In genomic region chr1:108485990-108486389, GRCh38 we compare ENCODE assay signal across 10 cellular contexts. TPM values are rescaled to one million over a fixed set of nuclear protein-coding genes. Genes with fewer than 3 reads are reported as not detected.
"Had no signal": no experiment of that assay in that cellular context is flagged by ENCODE, and none has a peak within 500 bp of the region (broad histone marks: within the 10 kb centered on the region; RNA-seq: fewer than 3 reads in every experiment).

No MANE protein-coding gene starts in this region.

RNA-seq across cellular contexts. Expression of gene NBPF6, which starts 35.8 kb away (rescaled TPM):
- total RNA-seq: activated B cell treated with CpG ODN at 0.5 μM for 24 hours; activated CD4-positive, alpha-beta memory T cell treated with anti-CD3 and anti-CD28 coated beads, Interleukin-2, amount 10 ng/mL, durations not matched to agents 7 days and 5 days; activated CD4-positive, alpha-beta T cell treated with anti-CD3 and anti-CD28 coated beads for 36 hours; activated CD4-positive, alpha-beta T cell treated with anti-CD3 and anti-CD28 coated beads, Interleukin-2, amount 10 ng/mL, durations not matched to agents 7 days and 5 days; activated CD8-positive, alpha-beta memory T cell treated with anti-CD3 and anti-CD28 coated beads for 36 hours; activated CD8-positive, alpha-beta memory T cell treated with anti-CD3 and anti-CD28 coated beads, Interleukin-2, amount 10 ng/mL, durations not matched to agents 7 days and 5 days; activated CD8-positive, alpha-beta T cell treated with anti-CD3 and anti-CD28 coated beads for 36 hours; activated CD8-positive, alpha-beta T cell treated with anti-CD3 and anti-CD28 coated beads, Interleukin-2, amount 10 ng/mL, durations not matched to agents 7 days and 5 days; T-helper 2 cell treated with Interferon-gamma antibody and Interleukin-4, amounts not matched to agents 100 ng/mL and 5 ng/mL, for 36 hours; WTC11 had no signal
